In the genomic region with DNA sequence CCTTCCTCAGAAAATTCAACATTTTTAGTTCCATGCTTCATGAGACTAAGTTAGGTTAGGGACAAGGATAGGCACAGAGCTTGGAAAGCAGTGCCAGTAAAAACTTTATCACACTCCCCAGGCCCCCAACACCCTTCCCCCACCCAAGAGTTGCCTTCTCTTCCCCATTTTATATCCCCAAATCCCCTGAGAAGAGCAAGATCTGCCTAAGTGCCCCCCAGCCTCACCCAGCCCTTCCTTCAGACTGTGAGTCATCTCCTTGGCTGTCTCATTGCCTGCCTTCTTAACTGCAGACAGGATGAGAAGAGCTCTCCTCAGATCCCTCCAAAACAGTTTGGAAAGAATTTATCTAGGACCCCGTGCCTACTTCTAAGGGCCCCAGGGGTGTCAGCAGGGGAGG, we compare ENCODE assay signal across 1 cellular context.
TF ChIP-seq lines count a peak whose summit lies in the region.

No MANE protein-coding gene starts in this region.

TF ChIP-seq in endothelial cell of umbilical vein, 7 proteins besides CTCF, POLR2A, EP300 and RAD21:
- TF ChIP-seq GATA2 (IDR thresholded peaks at IDR 0.05; ENCODE audit: insufficient read depth, insufficient read length, low read depth, low read length) (no peak), FOS (IDR thresholded peaks at IDR 0.05; ENCODE audit: borderline replicate concordance, insufficient read depth, low read length) (peak; percentile 48)
